ENCODE assay signal across 1 cellular context in the genomic region with DNA sequence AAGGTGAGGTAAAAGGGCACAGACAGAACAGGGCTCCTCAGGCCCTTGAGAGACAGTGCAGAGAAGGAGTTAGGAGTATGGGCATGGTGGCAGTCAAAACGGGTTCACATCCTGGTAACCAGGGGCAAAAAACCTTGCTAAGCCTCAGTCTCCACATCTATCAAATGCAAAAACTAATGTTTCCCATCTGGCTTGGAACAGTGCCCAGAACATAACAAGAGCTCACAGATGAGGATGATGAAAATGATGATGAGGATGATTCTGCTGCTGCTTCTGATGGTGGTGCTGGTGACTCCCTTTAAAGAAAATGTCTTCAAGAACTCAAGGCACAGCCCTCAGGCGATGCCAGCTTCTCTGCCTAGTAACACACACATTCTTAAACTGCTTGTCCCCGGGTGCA.
TF ChIP-seq lines count a peak whose summit lies in the region.

No MANE protein-coding gene starts in this region.

TF ChIP-seq in GM23338, 12 proteins besides CTCF, POLR2A, EP300 and RAD21 (continued from another document):
- TF ChIP-seq, protein P1, sequence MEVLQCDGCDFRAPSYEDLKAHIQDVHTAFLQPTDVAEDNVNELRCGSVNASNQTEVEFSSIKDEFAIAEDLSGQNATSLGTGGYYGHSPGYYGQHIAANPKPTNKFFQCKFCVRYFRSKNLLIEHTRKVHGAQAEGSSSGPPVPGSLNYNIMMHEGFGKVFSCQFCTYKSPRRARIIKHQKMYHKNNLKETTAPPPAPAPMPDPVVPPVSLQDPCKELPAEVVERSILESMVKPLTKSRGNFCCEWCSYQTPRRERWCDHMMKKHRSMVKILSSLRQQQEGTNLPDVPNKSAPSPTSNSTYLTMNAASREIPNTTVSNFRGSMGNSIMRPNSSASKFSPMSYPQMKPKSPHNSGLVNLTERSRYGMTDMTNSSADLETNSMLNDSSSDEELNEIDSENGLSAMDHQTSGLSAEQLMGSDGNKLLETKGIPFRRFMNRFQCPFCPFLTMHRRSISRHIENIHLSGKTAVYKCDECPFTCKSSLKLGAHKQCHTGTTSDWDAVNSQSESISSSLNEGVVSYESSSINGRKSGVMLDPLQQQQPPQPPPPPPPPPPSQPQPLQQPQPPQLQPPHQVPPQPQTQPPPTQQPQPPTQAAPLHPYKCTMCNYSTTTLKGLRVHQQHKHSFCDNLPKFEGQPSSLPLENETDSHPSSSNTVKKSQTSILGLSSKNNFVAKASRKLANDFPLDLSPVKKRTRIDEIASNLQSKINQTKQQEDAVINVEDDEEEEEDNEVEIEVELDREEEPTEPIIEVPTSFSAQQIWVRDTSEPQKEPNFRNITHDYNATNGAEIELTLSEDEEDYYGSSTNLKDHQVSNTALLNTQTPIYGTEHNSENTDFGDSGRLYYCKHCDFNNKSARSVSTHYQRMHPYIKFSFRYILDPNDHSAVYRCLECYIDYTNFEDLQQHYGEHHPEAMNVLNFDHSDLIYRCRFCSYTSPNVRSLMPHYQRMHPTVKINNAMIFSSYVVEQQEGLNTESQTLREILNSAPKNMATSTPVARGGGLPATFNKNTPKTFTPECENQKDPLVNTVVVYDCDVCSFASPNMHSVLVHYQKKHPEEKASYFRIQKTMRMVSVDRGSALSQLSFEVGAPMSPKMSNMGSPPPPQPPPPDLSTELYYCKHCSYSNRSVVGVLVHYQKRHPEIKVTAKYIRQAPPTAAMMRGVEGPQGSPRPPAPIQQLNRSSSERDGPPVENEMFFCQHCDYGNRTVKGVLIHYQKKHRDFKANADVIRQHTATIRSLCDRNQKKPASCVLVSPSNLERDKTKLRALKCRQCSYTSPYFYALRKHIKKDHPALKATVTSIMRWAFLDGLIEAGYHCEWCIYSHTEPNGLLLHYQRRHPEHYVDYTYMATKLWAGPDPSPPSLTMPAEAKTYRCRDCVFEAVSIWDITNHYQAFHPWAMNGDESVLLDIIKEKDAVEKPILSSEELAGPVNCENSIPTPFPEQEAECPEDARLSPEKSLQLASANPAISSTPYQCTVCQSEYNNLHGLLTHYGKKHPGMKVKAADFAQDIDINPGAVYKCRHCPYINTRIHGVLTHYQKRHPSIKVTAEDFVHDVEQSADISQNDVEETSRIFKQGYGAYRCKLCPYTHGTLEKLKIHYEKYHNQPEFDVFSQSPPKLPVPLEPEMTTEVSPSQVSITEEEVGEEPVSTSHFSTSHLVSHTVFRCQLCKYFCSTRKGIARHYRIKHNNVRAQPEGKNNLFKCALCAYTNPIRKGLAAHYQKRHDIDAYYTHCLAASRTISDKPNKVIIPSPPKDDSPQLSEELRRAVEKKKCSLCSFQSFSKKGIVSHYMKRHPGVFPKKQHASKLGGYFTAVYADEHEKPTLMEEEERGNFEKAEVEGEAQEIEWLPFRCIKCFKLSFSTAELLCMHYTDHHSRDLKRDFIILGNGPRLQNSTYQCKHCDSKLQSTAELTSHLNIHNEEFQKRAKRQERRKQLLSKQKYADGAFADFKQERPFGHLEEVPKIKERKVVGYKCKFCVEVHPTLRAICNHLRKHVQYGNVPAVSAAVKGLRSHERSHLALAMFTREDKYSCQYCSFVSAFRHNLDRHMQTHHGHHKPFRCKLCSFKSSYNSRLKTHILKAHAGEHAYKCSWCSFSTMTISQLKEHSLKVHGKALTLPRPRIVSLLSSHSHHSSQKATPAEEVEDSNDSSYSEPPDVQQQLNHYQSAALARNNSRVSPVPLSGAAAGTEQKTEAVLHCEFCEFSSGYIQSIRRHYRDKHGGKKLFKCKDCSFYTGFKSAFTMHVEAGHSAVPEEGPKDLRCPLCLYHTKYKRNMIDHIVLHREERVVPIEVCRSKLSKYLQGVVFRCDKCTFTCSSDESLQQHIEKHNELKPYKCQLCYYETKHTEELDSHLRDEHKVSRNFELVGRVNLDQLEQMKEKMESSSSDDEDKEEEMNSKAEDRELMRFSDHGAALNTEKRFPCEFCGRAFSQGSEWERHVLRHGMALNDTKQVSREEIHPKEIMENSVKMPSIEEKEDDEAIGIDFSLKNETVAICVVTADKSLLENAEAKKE (CRISPR knock-in tag; IDR thresholded peaks at IDR 0.05), result no peak
- TF ChIP-seq POLR2AphosphoS5 (IDR thresholded peaks at IDR 0.05; ENCODE audit: low read depth) (no peak), CREB1 (CRISPR knock-in tag; IDR thresholded peaks at IDR 0.05; ENCODE audit: low read depth) (no peak), EZH2 (IDR thresholded peaks at IDR 0.05; ENCODE audit: low read depth, unreplicated experiment) (no peak), JUNB (IDR thresholded peaks at IDR 0.05; ENCODE audit: unreplicated experiment) (no peak)
